ENCODE assay signal across 20 cellular contexts in genomic region chr20:5677389-5677788, GRCh38.
"Had no signal": no experiment of that assay in that cellular context is flagged by ENCODE, and none has a peak within 500 bp of the region (broad histone marks: within the 10 kb centered on the region; RNA-seq: fewer than 3 reads in every experiment).

No MANE protein-coding gene starts in this region.

- H3K4me3 ChIP-seq: gastrocnemius medialis, lung, neural progenitor cell, prostate gland, right atrium auricular region, sigmoid colon, stomach, thyroid gland, vagina had no signal

- H2AFZ ChIP-seq: neural progenitor cell had no signal

- H3K27me3 ChIP-seq: gastrocnemius medialis, neural progenitor cell, right atrium auricular region, sigmoid colon, stomach, thyroid gland, vagina had no signal

- H3K36me3 ChIP-seq: gastrocnemius medialis, neural progenitor cell, prostate gland, right atrium auricular region, sigmoid colon, stomach, thyroid gland, vagina had no signal

- H3K27ac ChIP-seq: epithelial cell of prostate, gastrocnemius medialis, neural progenitor cell, prostate gland, right atrium auricular region, sigmoid colon, stomach, thyroid gland, vagina had no signal

- H3K4me2 ChIP-seq: neural progenitor cell had no signal

- H3K9me3 ChIP-seq: gastrocnemius medialis, prostate gland, right atrium auricular region, sigmoid colon, stomach, thyroid gland, vagina had no signal

- H3K9ac ChIP-seq: neural progenitor cell had no signal

- DNase-seq: cortex of kidney; effector CD8-positive, alpha-beta T cell; endodermal cell; foreskin fibroblast; gastrocnemius medialis; head of caudate nucleus; nucleus accumbens; sigmoid colon; stimulated activated CD4-positive, alpha-beta T cell treated with anti-CD3 and anti-CD28 coated beads, Interleukin-2, amount 100 ng/mL, for 24 hours; stimulated activated CD4-positive, alpha-beta T cell treated with anti-CD3 and anti-CD28 coated beads, Interleukin-4, amount 100 ng/mL, for 24 hours; stimulated activated naive CD4-positive, alpha-beta T cell treated with Interleukin-2 at 50 U/mL for 16 hours; stomach; thyroid gland; trophoblast cell had no signal
